In genomic region chr3:4426782-4427344, GRCh38 we compare ENCODE assay signal across 1 cellular context.
A peak's percentile ranks its signal among the peaks of the same experiment; 100 is the strongest.
TF ChIP-seq lines count a peak whose summit lies in the region.

No MANE protein-coding gene starts in this region.

TF ChIP-seq in K562, 482 proteins besides CTCF, POLR2A, EP300 and RAD21 (continued from another document):
- TF ChIP-seq TSHZ1 (CRISPR knock-in tag; IDR thresholded peaks at IDR 0.05): no peak
- peak in 1 of 2 experiments; percentile 59; a peak in 3 of 4 replicates for TF ChIP-seq MNT (conservative IDR thresholded peaks at IDR 0.05)
- peak; percentile 86; the same call in 1 of the 2 replicates for TF ChIP-seq JUND (IDR thresholded peaks at IDR 0.05; ENCODE audit: borderline replicate concordance, low read depth, low read length)
- peak; percentile 87 for TF ChIP-seq JUND (tag; IDR thresholded peaks at IDR 0.05; ENCODE audit: borderline replicate concordance, low read depth, low read length)
- peak; percentile 32 for TF ChIP-seq NEUROD1 (IDR thresholded peaks at IDR 0.05; ENCODE audit: borderline replicate concordance, low read depth, low read length, partially characterized antibody)
- TF ChIP-seq FOSL1 (tag; conservative IDR thresholded peaks at IDR 0.05): peak; percentile 93
- peak; percentile 60; the same call in 1 of the 2 replicates for TF ChIP-seq BHLHE40 (IDR thresholded peaks at IDR 0.05; ENCODE audit: low read length)
- no peak for TF ChIP-seq HNRNPK (IDR thresholded peaks at IDR 0.05; ENCODE audit: low read depth, low read length, poor library complexity, severe bottlenecking)
- peak; percentile 89 for TF ChIP-seq JUN (IDR thresholded peaks at IDR 0.05; ENCODE audit: borderline replicate concordance, low read depth, low read length)
- TF ChIP-seq JUN (CRISPR knock-in tag; IDR thresholded peaks at IDR 0.05; ENCODE audit: borderline replicate concordance): no peak
- peak; percentile 64; the same call in 1 of the 2 replicates for TF ChIP-seq BMI1 (IDR thresholded peaks at IDR 0.05; ENCODE audit: low read length)
- peak; percentile 89 for TF ChIP-seq ATF3 (IDR thresholded peaks at IDR 0.05)
- 0 out of 2 replicates have a peak, but pooled peaks have one; percentile 32 for TF ChIP-seq ATF3 (CRISPR knock-in tag; conservative IDR thresholded peaks at IDR 0.05)
- TF ChIP-seq ZBTB11 (CRISPR knock-in tag; IDR thresholded peaks at IDR 0.05): no peak
- TF ChIP-seq ARID1B (IDR thresholded peaks at IDR 0.05): 0 out of 2 replicates have a peak, but pooled peaks have one; percentile 16
- no peak for TF ChIP-seq ELF1 (tag; IDR thresholded peaks at IDR 0.05)
- TF ChIP-seq PKNOX1 (IDR thresholded peaks at IDR 0.05): 0 out of 2 replicates have a peak, but pooled peaks have one; percentile 11
- TF ChIP-seq FOXJ2 (tag; IDR thresholded peaks at IDR 0.05): peak; percentile 89
TF ChIP-seq in K562: peak in this region for 18.
